8 cellular contexts compared by ENCODE assay signal in the genomic region with DNA sequence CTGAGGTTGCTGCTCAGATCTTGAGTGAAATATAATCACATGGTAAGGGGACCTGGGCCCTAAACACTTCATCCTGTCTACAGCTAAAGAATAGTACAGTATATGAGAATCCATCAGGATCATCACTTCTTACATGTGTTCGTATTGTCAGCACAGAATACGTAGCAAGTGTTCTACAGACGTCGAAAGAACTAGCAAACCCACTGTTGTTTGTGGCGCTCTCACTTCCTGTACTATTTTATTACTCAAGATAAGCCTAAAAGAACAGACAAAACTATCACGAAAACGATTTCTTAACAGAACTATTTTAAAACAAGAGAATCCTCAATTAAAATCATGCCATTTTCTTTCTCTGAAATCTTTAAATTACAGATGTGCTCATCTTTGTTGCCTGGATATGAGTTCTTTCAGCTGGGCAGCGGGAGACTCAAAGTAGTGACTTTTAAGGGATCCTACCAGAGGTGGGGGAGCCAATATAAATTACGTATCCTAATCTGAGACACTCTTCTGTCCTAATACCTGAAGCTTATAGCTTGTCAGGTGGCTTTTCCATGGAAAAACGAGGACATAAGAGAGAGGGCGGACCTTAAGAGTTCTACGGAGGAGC. TPM values are rescaled to one million over a fixed set of nuclear protein-coding genes. Genes with fewer than 3 reads are reported as not detected.
DNase-seq lines count a peak whose midpoint lies in the region; FAIRE-seq and TF ChIP-seq lines count a peak whose summit lies in the region.

No MANE protein-coding gene starts in this region.

- no peak overlapping the region for H3K14ac ChIP-seq in mesenchymal stem cell (ENCODE audit: low read length in 2 of 2)

- FAIRE-seq in GM12892 (lab: Jason Lieb, UNC), result peak; percentile 42

- H3K27me3 ChIP-seq in Peyer's patch (no peaks in the 10 kb centered on the region), mesenchymal stem cell (ENCODE audit: control insufficient read depth in 1 of 2, insufficient read depth in 1 of 2, low read length in 2 of 2) (no peaks in the 10 kb centered on the region)

- H3K27ac ChIP-seq in Peyer's patch (peak overlapping the region; percentile 94 to 99 (median 96)), mesenchymal stem cell (ENCODE audit: low read length, poor library complexity, severe bottlenecking) (peak overlapping the region; percentile 96), urinary bladder (ENCODE audit: low read depth) (peak overlapping the region; percentile 98)

- no peak overlapping the region for H2BK15ac ChIP-seq in mesenchymal stem cell (ENCODE audit: low read depth, poor library complexity, severe bottlenecking)

- no peak overlapping the region for H2BK12ac ChIP-seq in mesenchymal stem cell (ENCODE audit: low read length in 2 of 2)

- no peak overlapping the region for H3K18ac ChIP-seq in mesenchymal stem cell (ENCODE audit: low read depth in 1 of 2, low read length in 2 of 2)

- peaks cover 0 to 24% (median 2%) of the 10 kb centered on the region in 4 donors for H3K4me1 ChIP-seq in Peyer's patch
- H3K4me1 ChIP-seq in mesenchymal stem cell (ENCODE audit: control insufficient read depth, insufficient read depth, low read depth, low read length), result peaks cover 4% of the 10 kb centered on the region
- peaks cover 2% of the 10 kb centered on the region for H3K4me1 ChIP-seq in urinary bladder (ENCODE audit: insufficient read depth)

- no peak overlapping the region for H3K23ac ChIP-seq in mesenchymal stem cell (ENCODE audit: low read length in 2 of 2)

- DNase-seq in Ammon's horn (ENCODE audit: low spot score) (peak; percentile 24), GM12892 (ENCODE audit: insufficient read length) (no peak), Peyer's patch (peak in 2 of 3 donors; percentile 34 to 61), cerebellar cortex (ENCODE audit: low spot score) (peak; percentile 22), mesenchymal stem cell (peak; percentile 64), NCI-H1436 treated with DMSO at 0.1 percent for 48 hours (lab: John Stamatoyannopoulos, UW) (no peak), nucleus accumbens (lab: John Stamatoyannopoulos, UW) (no peak)

- TF ChIP-seq CTCF in Peyer's patch (IDR thresholded peaks at IDR 0.05), result no peak

- H3K4ac ChIP-seq in mesenchymal stem cell (ENCODE audit: low read depth in 1 of 2, low read length in 2 of 2), result peak overlapping the region in 1 of 2 experiments; percentile 86

- peak overlapping the region; percentile 81 for H3K4me2 ChIP-seq in mesenchymal stem cell (ENCODE audit: low read length, poor library complexity, severe bottlenecking)

- 0% methylated on average over 10 of the region's 12 CpGs for WGBS in mesenchymal stem cell
- under 1% methylated on average over 12 of the region's 12 CpGs for WGBS in urinary bladder

- H4K91ac ChIP-seq in mesenchymal stem cell (ENCODE audit: low read length), result no peak overlapping the region

- TF ChIP-seq POLR2A in GM12892 (IDR thresholded peaks at IDR 0.05; ENCODE audit: low read depth, low read length) (no peak), Peyer's patch (IDR thresholded peaks at IDR 0.05) (no peak)

- peak overlapping the region; percentile 70 to 86 (median 72) for H3K4me3 ChIP-seq in Peyer's patch
- H3K4me3 ChIP-seq in mesenchymal stem cell (ENCODE audit: insufficient read depth in 1 of 2, low read depth in 1 of 2, low read length in 2 of 2), result peak overlapping the region; percentile 81 to 97
- H3K4me3 ChIP-seq in urinary bladder (ENCODE audit: low read depth, low read length), result peak overlapping the region; percentile 86

- peak overlapping the region; percentile 39 for H2AFZ ChIP-seq in mesenchymal stem cell (ENCODE audit: low read depth, low read length)

- H3K36me3 ChIP-seq in Peyer's patch (peaks cover 0 to 24% (median 0%) of the 10 kb centered on the region in 3 donors), mesenchymal stem cell (ENCODE audit: control insufficient read depth in 1 of 2, insufficient read depth in 2 of 2, low read depth in 1 of 2, low read length in 2 of 2) (peaks cover 9 to 23% of the 10 kb centered on the region in 2 experiments), urinary bladder (ENCODE audit: insufficient read depth) (no peaks in the 10 kb centered on the region)

- no peak overlapping the region for H2AK5ac ChIP-seq in mesenchymal stem cell (ENCODE audit: low read length, severe bottlenecking)

- H3K9me3 ChIP-seq in Peyer's patch (no peaks in the 10 kb centered on the region), mesenchymal stem cell (ENCODE audit: control insufficient read depth, low read length) (no peaks in the 10 kb centered on the region)

- no peak overlapping the region for H4K8ac ChIP-seq in mesenchymal stem cell (ENCODE audit: low read length)

- H3K79me1 ChIP-seq in mesenchymal stem cell (replicated peaks; ENCODE audit: low read length, poor library complexity, severe bottlenecking), result peaks cover 6% of the 10 kb centered on the region

- H3K9ac ChIP-seq in mesenchymal stem cell (ENCODE audit: low read length), result peak overlapping the region; percentile 100

- no peak overlapping the region for H2BK5ac ChIP-seq in mesenchymal stem cell (ENCODE audit: low read depth, low read length, poor library complexity, severe bottlenecking)

- no peak overlapping the region for H2BK120ac ChIP-seq in mesenchymal stem cell (ENCODE audit: low read depth, low read length)

RNA-seq across cellular contexts. Expression of a gene that starts 0.7 kb away (rescaled TPM):
- 4.8 TPM for polyA plus RNA-seq in GM12892 (2012; ENCODE audit: missing spikeins)
- 10 to 100 TPM; 24.9 to 50.3 (median 33.9) TPM for total RNA-seq in Peyer's patch
- 15.2 TPM for polyA plus RNA-seq in mesenchymal stem cell (2013, experiment 1 of 2)
- polyA plus RNA-seq in mesenchymal stem cell (2013, experiment 2 of 2), result 14.9 TPM
- 38.1 TPM for total RNA-seq in urinary bladder
- 12.6 TPM for polyA plus RNA-seq in urinary bladder

RNA-seq across cellular contexts. Expression of a gene that starts 1.4 kb away (rescaled TPM):
- 216 TPM for polyA plus RNA-seq in GM12892 (2012; ENCODE audit: missing spikeins)
- total RNA-seq in Peyer's patch, result 100 to 1,000 TPM; 116 to 181 (median 179) TPM
- 133 TPM for polyA plus RNA-seq in mesenchymal stem cell (2013, experiment 1 of 2)
- 140 TPM for polyA plus RNA-seq in mesenchymal stem cell (2013, experiment 2 of 2)
- 192 TPM for total RNA-seq in urinary bladder
- polyA plus RNA-seq in urinary bladder, result 42.3 TPM

RNA-seq across cellular contexts. Expression of a gene that starts 56.2 kb away (rescaled TPM):
- 45.1 TPM for polyA plus RNA-seq in GM12892 (2012; ENCODE audit: missing spikeins)
- total RNA-seq in Peyer's patch (100 to 1,000 TPM in 3 of 4 donors, 10 to 100 TPM in 1; 75.3 to 161 (median 143) TPM), urinary bladder (27.5 TPM)
- polyA plus RNA-seq in mesenchymal stem cell (2013, experiment 1 of 2), result 62.1 TPM
- polyA plus RNA-seq in mesenchymal stem cell (2013, experiment 2 of 2), result 60.3 TPM
- polyA plus RNA-seq in urinary bladder, result 36.1 TPM

Comparison
In these comparisons a context has a peak if more than half of its experiments do, and no peak if none do; other contexts are left out.
1. DNase-seq: peak in Ammon's horn (single experiment), Peyer's patch (2 of 3), cerebellar cortex (single experiment) and mesenchymal stem cell (single experiment); none in GM12892 (single experiment), NCI-H1436 treated with DMSO at 0.1 percent for 48 hours (single experiment) and nucleus accumbens (0 of 56).
2. Peak in every context shown above with its lines, with median percentiles within 50 percentile points of each other: H3K27ac ChIP-seq and H3K4me3 ChIP-seq.